In genomic region chr14:86153480-86153879, GRCh38 we compare ENCODE assay signal across 11 cellular contexts.
DNase-seq lines count a peak whose midpoint lies in the region; ATAC-seq and TF ChIP-seq lines count a peak whose summit lies in the region.
"Had no signal": no experiment of that assay in that cellular context is flagged by ENCODE, and none has a peak within 500 bp of the region (broad histone marks: within the 10 kb centered on the region; RNA-seq: fewer than 3 reads in every experiment).

No MANE protein-coding gene starts in this region.

- in situ Hi-C loops in Panc1 (cut with HindIII; ENCODE audit: low pct_unique_long_range_greater_than_20kb, low sequenced_read_pairs): no loop called here

- H3K4me3 ChIP-seq in KMS-11 (IDR thresholded peaks at IDR 0.05; ENCODE audit: insufficient read depth, low read depth, low read length): no peak overlapping the region
- no peak overlapping the region for H3K4me3 ChIP-seq in Panc1 (ENCODE audit: low read depth in 2 of 2, low read length in 2 of 2)
- H3K4me3 ChIP-seq in mesendoderm (ENCODE audit: low read length): no peak overlapping the region
- H3K4me3 ChIP-seq: left ventricle myocardium inferior had no signal

- no peak overlapping the region for H3K4me3 Mint-ChIP-seq in activated CD8-positive, alpha-beta T cell treated with anti-CD3 and anti-CD28 coated beads for 36 hours

- no peaks in the 10 kb centered on the region for H3K36me3 Mint-ChIP-seq in activated CD8-positive, alpha-beta T cell treated with anti-CD3 and anti-CD28 coated beads for 36 hours (ENCODE audit: low read depth)

- H4K5ac ChIP-seq in mesendoderm (ENCODE audit: low read length): no peak overlapping the region

- no peaks in the 10 kb centered on the region for H3K27me3 Mint-ChIP-seq in activated CD8-positive, alpha-beta T cell treated with anti-CD3 and anti-CD28 coated beads for 36 hours

- H3K27ac Mint-ChIP-seq in activated CD8-positive, alpha-beta T cell treated with anti-CD3 and anti-CD28 coated beads for 36 hours: no peak overlapping the region

- H3K27ac ChIP-seq in KMS-11: no peak overlapping the region
- H3K27ac ChIP-seq in Panc1 (ENCODE audit: low read length): no peak overlapping the region
- no peak overlapping the region for H3K27ac ChIP-seq in mesendoderm (ENCODE audit: low read depth, low read length)
- H3K27ac ChIP-seq: left ventricle myocardium inferior had no signal

- no peak overlapping the region for H3K9ac ChIP-seq in KMS-11
- no peak overlapping the region for H3K9ac ChIP-seq in mesendoderm (ENCODE audit: low read length)

- H3K79me2 ChIP-seq in KMS-11 (ENCODE audit: insufficient read depth, low read depth): no peaks in the 10 kb centered on the region
- H3K79me2 ChIP-seq in mesendoderm (ENCODE audit: control insufficient read depth, insufficient read depth, low read length): no peaks in the 10 kb centered on the region

- H2BK15ac ChIP-seq in mesendoderm (replicated peaks; ENCODE audit: low read depth): no peak overlapping the region

- DNase-seq in ELF-1 (ENCODE audit: low read depth, low spot score) (peak; percentile 1), Panc1 (ENCODE audit: low read depth, low spot score) (no peak), mesendoderm (peak; percentile 56), NCI-H345 treated with DMSO at 0.1 percent for 48 hours (lab: John Stamatoyannopoulos, UW; ENCODE audit: unreplicated experiment) (no peak)
- DNase-seq in activated CD8-positive, alpha-beta T cell treated with anti-CD3 and anti-CD28 coated beads for 36 hours: no peak
- DNase-seq: activated gamma-delta T cell treated with Interleukin-2 at 50 U/mL for 16 hours, hippocampal formation, left ventricle myocardium inferior had no signal

- H2AFZ ChIP-seq in KMS-11 (ENCODE audit: low read depth): no peak overlapping the region

- H3K9me3 ChIP-seq in Panc1 (ENCODE audit: control insufficient read depth, insufficient read depth, low read depth, low read length): no peaks in the 10 kb centered on the region

- TF ChIP-seq CTCF in KMS-11 (conservative IDR thresholded peaks at IDR 0.05; ENCODE audit: low read depth, low read length) (0 out of 2 replicates have a peak, but pooled peaks have one; percentile 17), Panc1 (IDR thresholded peaks at IDR 0.05) (peak; percentile 12; the same call in 1 of the 2 replicates)
- TF ChIP-seq CTCF in activated CD8-positive, alpha-beta T cell treated with anti-CD3 and anti-CD28 coated beads for 36 hours (IDR thresholded peaks at IDR 0.05): no peak

- H3K4ac ChIP-seq in mesendoderm (ENCODE audit: low read depth, low read length): no peak overlapping the region

- H3K36me3 ChIP-seq in KMS-11 (ENCODE audit: insufficient read depth): no peaks in the 10 kb centered on the region
- H3K36me3 ChIP-seq in Panc1 (ENCODE audit: control insufficient read depth, insufficient read depth, low read length): no peaks in the 10 kb centered on the region
- no peaks in the 10 kb centered on the region for H3K36me3 ChIP-seq in mesendoderm (ENCODE audit: control insufficient read depth, insufficient read depth, low read length)
- H3K36me3 ChIP-seq: left ventricle myocardium inferior had no signal

- H3K4me1 ChIP-seq in KMS-11 (ENCODE audit: low read depth, poor library complexity, severe bottlenecking) (no peaks in the 10 kb centered on the region), Panc1 (ENCODE audit: control insufficient read depth, insufficient read depth, low read length) (no peaks in the 10 kb centered on the region), mesendoderm (ENCODE audit: control insufficient read depth, low read depth, low read length) (no peaks in the 10 kb centered on the region)
- H3K4me1 ChIP-seq: left ventricle myocardium inferior had no signal

- H3K9me3 Mint-ChIP-seq in activated CD8-positive, alpha-beta T cell treated with anti-CD3 and anti-CD28 coated beads for 36 hours: no peaks in the 10 kb centered on the region

- no peak overlapping the region for H4K8ac ChIP-seq in mesendoderm (ENCODE audit: low read depth, low read length)

- intact Hi-C loops in Panc1 (cut with micrococcal nuclease; ENCODE audit: unreplicated experiment): no loop called here
- intact Hi-C loops in activated CD8-positive, alpha-beta T cell treated with anti-CD3 and anti-CD28 coated beads for 36 hours (cut with micrococcal nuclease): no loop called here

- no peak overlapping the region for H3K18ac ChIP-seq in mesendoderm (ENCODE audit: low read length)

- CTCF ChIA-PET in Panc1 (lab: Charles Lee): no interaction called here
- CTCF ChIA-PET in activated CD8-positive, alpha-beta T cell treated with anti-CD3 and anti-CD28 coated beads for 36 hours (lab: Charles Lee): interaction anchor here (1.4 kb wide), 1 partner anchor 9 kb away, joined by 3 read pairs; no protein-coding TSS in a partner anchor

- ATAC-seq in Panc1 (no peak), GM21619 (IDR thresholded peaks at IDR 0.05; ENCODE audit: unreplicated experiment) (no peak), HG02884 (IDR thresholded peaks at IDR 0.05; ENCODE audit: unreplicated experiment) (no peak)
- no peak for ATAC-seq in activated CD8-positive, alpha-beta T cell treated with anti-CD3 and anti-CD28 coated beads for 36 hours

- no peak overlapping the region for H2BK5ac ChIP-seq in mesendoderm (ENCODE audit: low read length)

- H3K23ac ChIP-seq in mesendoderm (ENCODE audit: low read length): no peak overlapping the region

- H3K4me1 Mint-ChIP-seq in activated CD8-positive, alpha-beta T cell treated with anti-CD3 and anti-CD28 coated beads for 36 hours (ENCODE audit: low read depth): no peaks in the 10 kb centered on the region

- H3K79me1 ChIP-seq in mesendoderm (ENCODE audit: low read length): no peaks in the 10 kb centered on the region

- H3K4me2 ChIP-seq in KMS-11 (no peak overlapping the region), mesendoderm (ENCODE audit: low read length) (no peak overlapping the region)

- H2AK5ac ChIP-seq in mesendoderm (ENCODE audit: low read length): no peak overlapping the region

- H2BK120ac ChIP-seq in mesendoderm (ENCODE audit: low read depth, low read length): no peak overlapping the region

- BruUV-seq in Panc1 (replicated peaks; lab: Mats Ljungman, UMichigan): no TSS peak

- H3K27me3 ChIP-seq in KMS-11 (ENCODE audit: insufficient read depth, low read depth) (no peaks in the 10 kb centered on the region), Panc1 (ENCODE audit: control insufficient read depth, insufficient read depth, low read length) (no peaks in the 10 kb centered on the region), mesendoderm (ENCODE audit: insufficient read depth, low read length, poor library complexity) (no peaks in the 10 kb centered on the region)

- H4K20me1 ChIP-seq in KMS-11 (ENCODE audit: insufficient read depth): no peaks in the 10 kb centered on the region

- POLR2A ChIA-PET in Panc1 (lab: Charles Lee): no interaction called here
- POLR2A ChIA-PET in activated CD8-positive, alpha-beta T cell treated with anti-CD3 and anti-CD28 coated beads for 36 hours (lab: Charles Lee): no interaction called here

- H3K56ac ChIP-seq in mesendoderm (ENCODE audit: low read length): no peak overlapping the region

Comparison
In these comparisons a context has a peak if more than half of its experiments do, and no peak if none do; other contexts are left out.
1. DNase-seq: peak in ELF-1 (single experiment) and mesendoderm (single experiment); none in Panc1 (single experiment), NCI-H345 treated with DMSO at 0.1 percent for 48 hours (single experiment) and activated CD8-positive, alpha-beta T cell treated with anti-CD3 and anti-CD28 coated beads for 36 hours (single experiment).